In genomic region chr15:30990451-30991300, GRCh38 we compare ENCODE assay signal across 8 cellular contexts. TPM values are rescaled to one million over a fixed set of nuclear protein-coding genes. Genes with fewer than 3 reads are reported as not detected.
DNase-seq lines count a peak whose midpoint lies in the region; ATAC-seq and TF ChIP-seq lines count a peak whose summit lies in the region.

No MANE protein-coding gene starts in this region.

- no peaks in the 10 kb centered on the region for H3K27me3 Mint-ChIP-seq in mesothelial cell of epicardium (ENCODE audit: low read depth)

- H3K9me3 Mint-ChIP-seq in mesothelial cell of epicardium: peaks cover 2% of the 10 kb centered on the region

- H3K36me3 Mint-ChIP-seq in mesothelial cell of epicardium: peaks cover 4% of the 10 kb centered on the region

- no peaks in the 10 kb centered on the region for H3K9me2 ChIP-seq in PC-3 (replicated peaks; ENCODE audit: low read length)

- DNase-seq in BJ (ENCODE audit: low read depth): no peak
- peak; percentile 30 for DNase-seq in PC-3
- peak; percentile 35 for DNase-seq in dedifferentiated amniotic fluid mesenchymal stem cell (ENCODE audit: extremely low spot score)
- DNase-seq in mesothelial cell of epicardium (ENCODE audit: low spot score in 2 of 2, unreplicated experiment in 2 of 2): no peak
- DNase-seq in aorta: peak in 1 of 2 donors; percentile 47
- DNase-seq in ureter (ENCODE audit: low spot score): no peak

- no peaks in the 10 kb centered on the region for H4K20me1 ChIP-seq in PC-3 (ENCODE audit: low read length)

- H3K36me3 ChIP-seq in BJ (ENCODE audit: control insufficient read depth, insufficient read depth, low read length) (peaks cover 4% of the 10 kb centered on the region; the same call in 1 of the 2 replicates), PC-3 (ENCODE audit: low read depth, low read length) (no peaks in the 10 kb centered on the region), aorta (ENCODE audit: control insufficient read depth in 1 of 2, insufficient read depth in 2 of 2, low read length in 1 of 2) (no peaks in the 10 kb centered on the region)

- peak overlapping the region; percentile 99 for H2AFZ ChIP-seq in PC-3 (ENCODE audit: low read length)

- H3K4me3 Mint-ChIP-seq in mesothelial cell of epicardium: peak overlapping the region; percentile 96

- ATAC-seq in GM21528 (IDR thresholded peaks at IDR 0.05; ENCODE audit: low FRiP score, unreplicated experiment) (peak; percentile 4), PC-3 (peak; percentile 23; the same call in 1 of the 2 replicates), aorta (ENCODE audit: low FRiP score) (no peak), GM21737 (IDR thresholded peaks at IDR 0.05; ENCODE audit: unreplicated experiment) (no peak)

- H3K9ac ChIP-seq in PC-3 (ENCODE audit: low read length): peak overlapping the region; percentile 89

- H3K4me2 ChIP-seq in PC-3 (ENCODE audit: low read length): peak overlapping the region; percentile 95

- intact Hi-C loops in PC-3 (cut with micrococcal nuclease) (loop anchor here (2.0 to 10.0 kb wide), 7 partner anchors 36 to 497 kb away; partner anchors contain the start of genes FAN1 and KLF13), aorta (cut with DNase I) (loop anchor here in 1 of 2 donors (5.0 to 10.0 kb wide), 3 partner anchors 88 to 494 kb away; partner anchors contain the start of genes FAN1 and KLF13)

- H3K79me2 ChIP-seq in PC-3 (ENCODE audit: low read length): peaks cover 20% of the 10 kb centered on the region

- H3F3A ChIP-seq in PC-3 (ENCODE audit: low read length, unreplicated experiment): no peaks in the 10 kb centered on the region

- H3K9me3 ChIP-seq in PC-3 (ENCODE audit: low read length): no peaks in the 10 kb centered on the region
- H3K9me3 ChIP-seq in aorta (ENCODE audit: control insufficient read depth, low read length): no peaks in the 10 kb centered on the region

- TSS peak; percentile 56 for BruUV-seq in PC-3 (replicated peaks; lab: Mats Ljungman, UMichigan)

- H3K4me1 ChIP-seq in PC-3 (ENCODE audit: insufficient read depth, low read length): peaks cover 20% of the 10 kb centered on the region
- H3K4me1 ChIP-seq in aorta (ENCODE audit: control insufficient read depth in 1 of 2, insufficient read depth in 2 of 2, low read length in 2 of 2): no peaks in the 10 kb centered on the region

- H3K27ac ChIP-seq in PC-3 (ENCODE audit: low read length) (no peak overlapping the region; the same call in 1 of the 2 replicates), aorta (ENCODE audit: low read depth in 1 of 2, low read length in 2 of 2) (peak overlapping the region; percentile 6 to 80)

- H3K4me3 ChIP-seq in BJ (ENCODE audit: low read depth, low read length) (peak overlapping the region; percentile 82), PC-3 (ENCODE audit: low read length) (peak overlapping the region; percentile 100), aorta (ENCODE audit: low read length in 2 of 2) (peak overlapping the region; percentile 86 to 90)

- peaks cover 18% of the 10 kb centered on the region for H3K4me1 Mint-ChIP-seq in mesothelial cell of epicardium

- TF ChIP-seq CTCF in BJ (IDR thresholded peaks at IDR 0.05; ENCODE audit: insufficient read depth, low read depth, low read length) (no peak), PC-3 (conservative IDR thresholded peaks at IDR 0.05; ENCODE audit: low read depth, low read length) (no peak), mesothelial cell of epicardium (IDR thresholded peaks at IDR 0.05; ENCODE audit: unreplicated experiment) (no peak)

- H3K27me3 ChIP-seq in BJ (ENCODE audit: control insufficient read depth, insufficient read depth, low read length) (no peaks in the 10 kb centered on the region), PC-3 (ENCODE audit: low read length) (no peaks in the 10 kb centered on the region), aorta (ENCODE audit: control insufficient read depth in 1 of 2, insufficient read depth in 2 of 2, low read length in 1 of 2) (no peaks in the 10 kb centered on the region)

- H3K27ac Mint-ChIP-seq in mesothelial cell of epicardium: peak overlapping the region; percentile 98

- POLR2A ChIA-PET in BJ (lab: Charles Lee): no interaction called here
- POLR2A ChIA-PET in PC-3 (lab: Charles Lee; ENCODE audit: unreplicated experiment): no interaction called here

- CTCF ChIA-PET in BJ (lab: Yijun Ruan, JAX): interaction anchor here (0.7 to 0.9 kb wide), 2 partner anchors 29 to 479 kb away, joined by 3 to 4 read pairs; no protein-coding TSS in a partner anchor
- CTCF ChIA-PET in PC-3 (lab: Charles Lee): no interaction called here

- 3 to 4% methylated on average over 28 of the region's 28 CpGs for WGBS in aorta, 2 donors

RNA-seq across cellular contexts. Expression of gene MTMR10, which starts 0.8 kb away (rescaled TPM):
- 13.7 and 20.4 TPM in 2 replicates for polyA plus RNA-seq in BJ (2011; rRNA removed)
- 11.6 and 11.8 TPM in 2 replicates for polyA minus RNA-seq in BJ (2011; rRNA and poly(A)+ RNA removed)
- 7.6 and 9.7 TPM in 2 replicates for total RNA-seq in PC-3 (2014; rRNA removed)
- 22.3 to 24.7 TPM (median 23.6 TPM) in 3 replicates for total RNA-seq in mesothelial cell of epicardium
- 10 to 100 TPM; 12.5 to 35.0 TPM for total RNA-seq in aorta
- 10 to 100 TPM in 1 of 2 donors, 1 to 10 TPM in 1; 9.0 to 10.7 TPM for polyA plus RNA-seq in aorta
- total RNA-seq in ureter: 38.9 TPM

Comparison
In these comparisons a context has a peak if more than half of its experiments do, and no peak if none do; other contexts are left out.
1. DNase-seq: peak in PC-3 (single experiment) and dedifferentiated amniotic fluid mesenchymal stem cell (single experiment); none in BJ (single experiment), mesothelial cell of epicardium (0 of 2) and ureter (single experiment).
2. ATAC-seq: peak in GM21528 (single experiment) and PC-3 (single experiment); none in aorta (single experiment) and GM21737 (single experiment).
3. Peak in every context shown above with its lines, with median percentiles within 50 percentile points of each other: H3K4me3 ChIP-seq.